ENCODE assay signal across 24 cellular contexts in genomic region chr11:18270102-18270501, GRCh38. TPM values are rescaled to one million over a fixed set of nuclear protein-coding genes. Genes with fewer than 3 reads are reported as not detected.
A peak's percentile ranks its signal among the peaks of the same experiment; 100 is the strongest.
DNase-seq lines count a peak whose midpoint lies in the region; ATAC-seq, FAIRE-seq and TF ChIP-seq lines count a peak whose summit lies in the region.
"Had no signal": no experiment of that assay in that cellular context is flagged by ENCODE, and none has a peak within 500 bp of the region (broad histone marks: within the 10 kb centered on the region; RNA-seq: fewer than 3 reads in every experiment).

No MANE protein-coding gene starts in this region.

- no TSS peak for BruUV-seq in HepG2 (replicated peaks; lab: Mats Ljungman, UMichigan)

- TF ChIP-seq EP300 in HepG2 (IDR thresholded peaks at IDR 0.05; ENCODE audit: low read depth in 2 of 2, low read length in 2 of 2) (no peak), HepG2 (CRISPR knock-in tag; IDR thresholded peaks at IDR 0.05; ENCODE audit: borderline replicate concordance) (no peak)

- H3K27ac Mint-ChIP-seq in HFFc6 = no peak overlapping the region
- H3K27ac Mint-ChIP-seq: activated naive CD8-positive, alpha-beta T cell treated with anti-CD3 and anti-CD28 coated beads for 36 hours; activated T-helper 2 cell treated with anti-CD3 and anti-CD28 coated beads, Interferon-gamma antibody, Interleukin-2, Interleukin-4, amounts not matched to agents 10 μg/mL and 5 μg/mL and 100 μg/mL, durations not matched to agents 14 hours and 24 hours and 36 hours; stimulated activated naive CD8-positive, alpha-beta T cell treated with anti-CD3 and anti-CD28 coated beads, Interleukin-15, Interleukin-2, amounts not matched to agents 100 ng/mL and 50 ng/mL, for 24 hours had no signal

- no peak for TF ChIP-seq POLR2A in HepG2 (IDR thresholded peaks at IDR 0.05; ENCODE audit: insufficient read depth in 1 of 2, low read depth in 2 of 2, low read length in 2 of 2)

- peak; percentile 39; the same call in 2 of the 3 replicates for ATAC-seq in HepG2
- ATAC-seq in HG03196 (IDR thresholded peaks at IDR 0.05; ENCODE audit: unreplicated experiment) = no peak
- ATAC-seq: heart right ventricle had no signal

- no peaks in the 10 kb centered on the region for H4K20me1 ChIP-seq in HepG2 (ENCODE audit: insufficient read depth, low read length)
- H4K20me1 ChIP-seq: BLaER1 treated with 17β-estradiol and CSF1 and Interleukin-3, amounts not matched to agents 10 nM and 100 nM had no signal

- 0 out of 2 replicates have a peak, but pooled peaks cover 4% of the 10 kb centered on the region for H3K4me1 Mint-ChIP-seq in HFFc6 (ENCODE audit: low read depth)
- H3K4me1 Mint-ChIP-seq: activated naive CD8-positive, alpha-beta T cell treated with anti-CD3 and anti-CD28 coated beads for 36 hours had no signal

- intact Hi-C loops in HepG2 (cut with micrococcal nuclease; ENCODE audit: unreplicated experiment) = no loop called here

- in situ Hi-C loops in T47D (cut with HindIII; ENCODE audit: low pct_unique_long_range_greater_than_20kb, low sequenced_read_pairs) = no loop called here
- in situ Hi-C loops in HepG2 (cut with HindIII; ENCODE audit: extremely low pct_ligation_motif_present, low pct_unique_long_range_greater_than_20kb) = no loop called here

- H3K4me2 ChIP-seq in HepG2 (ENCODE audit: low read depth, low read length) = no peak overlapping the region
- H3K4me2 ChIP-seq: BLaER1 treated with 17β-estradiol and CSF1 and Interleukin-3, amounts not matched to agents 10 nM and 100 nM; smooth muscle cell had no signal

- WGBS in HepG2 (ENCODE audit: low lambda C conversion rate) = 41% methylated on average over 3 of the region's 4 CpGs

- POLR2A ChIA-PET in HepG2 (lab: Yijun Ruan, JAX) = no interaction called here

- no peak for DNase-seq in HFFc6
- peak; percentile 13 to 15 for DNase-seq in T47D (ENCODE audit: low read depth in 1 of 2, low spot score in 1 of 2)
- DNase-seq in HepG2 (ENCODE audit: low spot score) = no peak
- DNase-seq in SK-N-DZ (ENCODE audit: low spot score) = no peak
- DNase-seq in NOMO-1 (lab: John Stamatoyannopoulos, UW; ENCODE audit: unreplicated experiment in 2 of 2) = no peak
- DNase-seq: ACHN; activated CD4-positive, alpha-beta T cell treated with anti-CD3 and anti-CD28 coated beads for 4 hours; activated naive CD8-positive, alpha-beta T cell treated with anti-CD3 and anti-CD28 coated beads for 36 hours; Calu3; colonic mucosa; heart right ventricle; NCI-H2107; NCI-H510A; Right ventricle myocardium superior; stimulated activated CD4-positive, alpha-beta T cell treated with anti-CD3 and anti-CD28 coated beads, Interleukin-2, amount 100 ng/mL, for 48 hours; tibial artery had no signal

- H3K4me3 ChIP-seq in HepG2 (replicated peaks in 1 of 3; ENCODE audit: insufficient read depth in 1 of 3, low read depth in 2 of 3, low read length in 3 of 3) = no peak overlapping the region
- H3K4me3 ChIP-seq: BLaER1 treated with 17β-estradiol and CSF1 and Interleukin-3, amounts not matched to agents 10 nM and 100 nM; colonic mucosa; heart right ventricle; lung; smooth muscle cell; tibial artery had no signal

- peak; percentile 36; the same call in 1 of the 2 replicates for TF ChIP-seq RAD21 in HepG2 (CRISPR knock-in tag; IDR thresholded peaks at IDR 0.05)

- no peak overlapping the region for H3K27ac ChIP-seq in HepG2 (ENCODE audit: extremely low read length, insufficient read depth, low read length)
- H3K27ac ChIP-seq: BLaER1 treated with 17β-estradiol and CSF1 and Interleukin-3, amounts not matched to agents 10 nM and 100 nM; colonic mucosa; heart right ventricle; tibial artery had no signal

- H3K36me3 Mint-ChIP-seq in HFFc6 (ENCODE audit: low read depth) = peaks cover 1% of the 10 kb centered on the region

- H3K4me1 ChIP-seq in HepG2 (ENCODE audit: insufficient read depth, low read length) = peaks cover 15% of the 10 kb centered on the region
- H3K4me1 ChIP-seq: colonic mucosa, tibial artery had no signal

- H3K27me3 ChIP-seq in HepG2 (ENCODE audit: control insufficient read depth in 1 of 2, insufficient read depth in 2 of 2, low read length in 2 of 2) = no peaks in the 10 kb centered on the region
- H3K27me3 ChIP-seq: BLaER1 treated with 17β-estradiol and CSF1 and Interleukin-3, amounts not matched to agents 10 nM and 100 nM; colonic mucosa; heart right ventricle; tibial artery had no signal

- CTCF ChIA-PET in HepG2 (lab: Yijun Ruan, JAX; ENCODE audit: low intra/inter-chr PET ratio, low total read pairs) = no interaction called here

- H3K9me3 ChIP-seq in HepG2 (ENCODE audit: low read length) = no peaks in the 10 kb centered on the region
- H3K9me3 ChIP-seq: BLaER1 treated with 17β-estradiol and CSF1 and Interleukin-3, amounts not matched to agents 10 nM and 100 nM; colonic mucosa; heart right ventricle; tibial artery had no signal

- no peaks in the 10 kb centered on the region for H3K79me2 ChIP-seq in HepG2 (ENCODE audit: insufficient read depth, low read length)

- H3K27me3 Mint-ChIP-seq in HFFc6 (ENCODE audit: insufficient read depth) = peaks cover 13% of the 10 kb centered on the region
- H3K27me3 Mint-ChIP-seq: activated naive CD8-positive, alpha-beta T cell treated with anti-CD3 and anti-CD28 coated beads for 36 hours; stimulated activated naive CD8-positive, alpha-beta T cell treated with anti-CD3 and anti-CD28 coated beads, Interleukin-15, Interleukin-2, amounts not matched to agents 100 ng/mL and 50 ng/mL, for 24 hours had no signal

- no peak for FAIRE-seq in HepG2 (lab: Jason Lieb, UNC)
- FAIRE-seq: islet of Langerhans had no signal

- no peaks in the 10 kb centered on the region for H3K36me3 ChIP-seq in HepG2 (replicated peaks in 1 of 2; ENCODE audit: control insufficient read depth in 1 of 2, insufficient read depth in 2 of 2, low read length in 2 of 2)
- H3K36me3 ChIP-seq: colonic mucosa, heart right ventricle had no signal

- H3K4me3 Mint-ChIP-seq in HFFc6 = no peak overlapping the region
- H3K4me3 Mint-ChIP-seq: activated naive CD8-positive, alpha-beta T cell treated with anti-CD3 and anti-CD28 coated beads for 36 hours; stimulated activated naive CD8-positive, alpha-beta T cell treated with anti-CD3 and anti-CD28 coated beads, Interleukin-15, Interleukin-2, amounts not matched to agents 100 ng/mL and 50 ng/mL, for 24 hours had no signal

- H3K9ac ChIP-seq in HepG2 (ENCODE audit: insufficient read depth, low read depth, low read length) = no peak overlapping the region
- H3K9ac ChIP-seq: BLaER1 treated with 17β-estradiol and CSF1 and Interleukin-3, amounts not matched to agents 10 nM and 100 nM had no signal

- H2AFZ ChIP-seq in HepG2 (ENCODE audit: low read length) = no peak overlapping the region

- H3K9me3 Mint-ChIP-seq in HFFc6 = peaks cover 1% of the 10 kb centered on the region; the same call in 1 of the 2 replicates
- H3K9me3 Mint-ChIP-seq: activated naive CD8-positive, alpha-beta T cell treated with anti-CD3 and anti-CD28 coated beads for 36 hours; activated T-helper 2 cell treated with anti-CD3 and anti-CD28 coated beads, Interferon-gamma antibody, Interleukin-2, Interleukin-4, amounts not matched to agents 10 μg/mL and 5 μg/mL and 100 μg/mL, durations not matched to agents 14 hours and 24 hours and 36 hours; stimulated activated naive CD8-positive, alpha-beta T cell treated with anti-CD3 and anti-CD28 coated beads, Interleukin-15, Interleukin-2, amounts not matched to agents 100 ng/mL and 50 ng/mL, for 24 hours had no signal

- TF ChIP-seq CTCF in HFFc6 (IDR thresholded peaks at IDR 0.05) (peak; percentile 30; the same call in 1 of the 2 replicates), HepG2 (CRISPR knock-in tag; IDR thresholded peaks at IDR 0.05) (peak; percentile 32)

RNA-seq across cellular contexts. Expression of gene SAA1, which starts 4.0 kb away (rescaled TPM):
- under 1 TPM in 2 of 6 experiments, not detected in 4; 0.50 to 0.55 TPM for total RNA-seq in HFFc6 (2021; fragmentation: NEBNext Ultra II Directional; extraction: Animal tissue kit (Norgen Biotek cat#: 25700))
- total RNA-seq in HepG2 (2016; rRNA removed; fragmentation: Illumina TruSeq; extraction: Trizol) = not detected in 2 replicates
- not detected in 2 replicates for total RNA-seq in HepG2 (2016; cell fraction: cytosol; rRNA removed; fragmentation: Illumina TruSeq; extraction: Trizol; ENCODE audit: low read depth)
- total RNA-seq in HepG2 (2016; cell fraction: insoluble cytoplasmic fraction; rRNA removed; fragmentation: Illumina TruSeq; extraction: Trizol) = not detected in 2 replicates
- not detected in 2 replicates for total RNA-seq in HepG2 (2016; cell fraction: membrane; rRNA removed; fragmentation: Illumina TruSeq; extraction: Trizol)
- total RNA-seq in HepG2 (2016; cell fraction: nucleus; rRNA removed; fragmentation: Illumina TruSeq; extraction: Trizol) = not detected in 2 replicates
- polyA plus RNA-seq in HepG2 (2011; rRNA removed) = not detected in 2 replicates
- not detected in 2 replicates for polyA plus RNA-seq in HepG2 (2011; cell fraction: cytosol; rRNA removed)
- not detected in 2 replicates for polyA plus RNA-seq in HepG2 (2011; cell fraction: nucleus; rRNA removed)
- polyA plus RNA-seq in HepG2 (2012) = not detected in 2 replicates
- polyA plus RNA-seq in HepG2 (2016; cell fraction: cytosol; fragmentation: Illumina TruSeq; extraction: Trizol; ENCODE audit: low read depth) = not detected in 2 replicates
- not detected in 2 replicates for polyA plus RNA-seq in HepG2 (2016; cell fraction: insoluble cytoplasmic fraction; fragmentation: Illumina TruSeq; extraction: Trizol; ENCODE audit: low read depth)
- not detected in 2 replicates for polyA plus RNA-seq in HepG2 (2016; cell fraction: membrane; fragmentation: Illumina TruSeq; extraction: Trizol; ENCODE audit: low read depth)
- not detected in 2 replicates for polyA plus RNA-seq in HepG2 (2016; cell fraction: nucleus; fragmentation: Illumina TruSeq; extraction: Trizol; ENCODE audit: insufficient read depth, low read depth)
- polyA minus RNA-seq in HepG2 (2011; rRNA and poly(A)+ RNA removed; ENCODE audit: low replicate concordance) = not detected in 2 replicates
- polyA minus RNA-seq in HepG2 (2011; cell fraction: cytosol; rRNA and poly(A)+ RNA removed) = not detected in 2 replicates
- not detected in 2 replicates for polyA minus RNA-seq in HepG2 (2011; cell fraction: nucleus; rRNA and poly(A)+ RNA removed)
- polyA plus RNA-seq in SK-N-DZ (2014; cell fraction: cytosol; rRNA removed) = not detected in 2 replicates
- not detected in 2 replicates for polyA plus RNA-seq in SK-N-DZ (2014; cell fraction: nucleus; rRNA removed)
- total RNA-seq: activated naive CD8-positive, alpha-beta T cell treated with anti-CD3 and anti-CD28 coated beads for 36 hours; activated T-helper 2 cell treated with anti-CD3 and anti-CD28 coated beads, Interferon-gamma antibody, Interleukin-2, Interleukin-4, amounts not matched to agents 10 μg/mL and 5 μg/mL and 100 μg/mL, durations not matched to agents 14 hours and 24 hours and 36 hours; smooth muscle cell had no signal

RNA-seq across cellular contexts. Expression of gene SAA2, which starts 21.6 kb away (rescaled TPM):
- total RNA-seq in HFFc6 (2021; fragmentation: NEBNext Ultra II Directional; extraction: Animal tissue kit (Norgen Biotek cat#: 25700)) = not detected
- total RNA-seq in HepG2 (2016; rRNA removed; fragmentation: Illumina TruSeq; extraction: Trizol) = 0.27 TPM in 1 of 2 replicates, not detected in the other
- total RNA-seq in HepG2 (2016; cell fraction: cytosol; rRNA removed; fragmentation: Illumina TruSeq; extraction: Trizol; ENCODE audit: low read depth) = not detected in 2 replicates
- total RNA-seq in HepG2 (2016; cell fraction: insoluble cytoplasmic fraction; rRNA removed; fragmentation: Illumina TruSeq; extraction: Trizol) = 0.17 TPM in 1 of 2 replicates, not detected in the other
- not detected in 2 replicates for total RNA-seq in HepG2 (2016; cell fraction: membrane; rRNA removed; fragmentation: Illumina TruSeq; extraction: Trizol)
- total RNA-seq in HepG2 (2016; cell fraction: nucleus; rRNA removed; fragmentation: Illumina TruSeq; extraction: Trizol) = not detected in 2 replicates
- 0.12 TPM in 1 of 2 replicates, not detected in the other for polyA plus RNA-seq in HepG2 (2011; rRNA removed)
- polyA plus RNA-seq in HepG2 (2011; cell fraction: cytosol; rRNA removed) = 0.19 TPM in 1 of 2 replicates, not detected in the other
- polyA plus RNA-seq in HepG2 (2011; cell fraction: nucleus; rRNA removed) = 0.14 TPM in 1 of 2 replicates, not detected in the other
- not detected in 2 replicates for polyA plus RNA-seq in HepG2 (2012)
- not detected in 2 replicates for polyA plus RNA-seq in HepG2 (2016; cell fraction: cytosol; fragmentation: Illumina TruSeq; extraction: Trizol; ENCODE audit: low read depth)
- polyA plus RNA-seq in HepG2 (2016; cell fraction: insoluble cytoplasmic fraction; fragmentation: Illumina TruSeq; extraction: Trizol; ENCODE audit: low read depth) = not detected in 2 replicates
- not detected in 2 replicates for polyA plus RNA-seq in HepG2 (2016; cell fraction: membrane; fragmentation: Illumina TruSeq; extraction: Trizol; ENCODE audit: low read depth)
- polyA plus RNA-seq in HepG2 (2016; cell fraction: nucleus; fragmentation: Illumina TruSeq; extraction: Trizol; ENCODE audit: insufficient read depth, low read depth) = not detected in 2 replicates
- not detected in 2 replicates for polyA minus RNA-seq in HepG2 (2011; rRNA and poly(A)+ RNA removed; ENCODE audit: low replicate concordance)
- not detected in 2 replicates for polyA minus RNA-seq in HepG2 (2011; cell fraction: cytosol; rRNA and poly(A)+ RNA removed)
- 0.50 TPM in 1 of 2 replicates, not detected in the other for polyA minus RNA-seq in HepG2 (2011; cell fraction: nucleus; rRNA and poly(A)+ RNA removed)
- not detected in 2 replicates for polyA plus RNA-seq in SK-N-DZ (2014; cell fraction: cytosol; rRNA removed)
- not detected in 2 replicates for polyA plus RNA-seq in SK-N-DZ (2014; cell fraction: nucleus; rRNA removed)
- total RNA-seq: activated naive CD8-positive, alpha-beta T cell treated with anti-CD3 and anti-CD28 coated beads for 36 hours; activated T-helper 2 cell treated with anti-CD3 and anti-CD28 coated beads, Interferon-gamma antibody, Interleukin-2, Interleukin-4, amounts not matched to agents 10 μg/mL and 5 μg/mL and 100 μg/mL, durations not matched to agents 14 hours and 24 hours and 36 hours; smooth muscle cell had no signal
- polyA plus RNA-seq: smooth muscle cell had no signal

RNA-seq across cellular contexts. Expression of gene SAA4, which starts 33.5 kb away (rescaled TPM):
- not detected for total RNA-seq in HFFc6 (2021; fragmentation: NEBNext Ultra II Directional; extraction: Animal tissue kit (Norgen Biotek cat#: 25700))
- 147 and 253 TPM in 2 replicates for total RNA-seq in HepG2 (2016; rRNA removed; fragmentation: Illumina TruSeq; extraction: Trizol)
- 90.0 and 107 TPM in 2 replicates for total RNA-seq in HepG2 (2016; cell fraction: cytosol; rRNA removed; fragmentation: Illumina TruSeq; extraction: Trizol; ENCODE audit: low read depth)
- total RNA-seq in HepG2 (2016; cell fraction: insoluble cytoplasmic fraction; rRNA removed; fragmentation: Illumina TruSeq; extraction: Trizol) = 157 and 250 TPM in 2 replicates
- 62.1 and 69.9 TPM in 2 replicates for total RNA-seq in HepG2 (2016; cell fraction: membrane; rRNA removed; fragmentation: Illumina TruSeq; extraction: Trizol)
- 167 and 186 TPM in 2 replicates for total RNA-seq in HepG2 (2016; cell fraction: nucleus; rRNA removed; fragmentation: Illumina TruSeq; extraction: Trizol)
- polyA plus RNA-seq in HepG2 (2011; rRNA removed) = 53.4 and 94.1 TPM in 2 replicates
- polyA plus RNA-seq in HepG2 (2011; cell fraction: cytosol; rRNA removed) = 41.7 and 98.6 TPM in 2 replicates
- 8.8 and 21.7 TPM in 2 replicates for polyA plus RNA-seq in HepG2 (2011; cell fraction: nucleus; rRNA removed)
- polyA plus RNA-seq in HepG2 (2012) = 41.7 and 58.1 TPM in 2 replicates
- polyA plus RNA-seq in HepG2 (2016; cell fraction: cytosol; fragmentation: Illumina TruSeq; extraction: Trizol; ENCODE audit: low read depth) = 82.2 and 104 TPM in 2 replicates
- polyA plus RNA-seq in HepG2 (2016; cell fraction: insoluble cytoplasmic fraction; fragmentation: Illumina TruSeq; extraction: Trizol; ENCODE audit: low read depth) = 137 and 146 TPM in 2 replicates
- 47.4 and 60.5 TPM in 2 replicates for polyA plus RNA-seq in HepG2 (2016; cell fraction: membrane; fragmentation: Illumina TruSeq; extraction: Trizol; ENCODE audit: low read depth)
- polyA plus RNA-seq in HepG2 (2016; cell fraction: nucleus; fragmentation: Illumina TruSeq; extraction: Trizol; ENCODE audit: insufficient read depth, low read depth) = 257 and 294 TPM in 2 replicates
- polyA minus RNA-seq in HepG2 (2011; rRNA and poly(A)+ RNA removed; ENCODE audit: low replicate concordance) = 6.0 TPM in 1 of 2 replicates, not detected in the other
- 5.3 and 14.1 TPM in 2 replicates for polyA minus RNA-seq in HepG2 (2011; cell fraction: cytosol; rRNA and poly(A)+ RNA removed)
- polyA minus RNA-seq in HepG2 (2011; cell fraction: nucleus; rRNA and poly(A)+ RNA removed) = 6.8 and 11.6 TPM in 2 replicates
- not detected in 2 replicates for polyA plus RNA-seq in SK-N-DZ (2014; cell fraction: cytosol; rRNA removed)
- polyA plus RNA-seq in SK-N-DZ (2014; cell fraction: nucleus; rRNA removed) = not detected in 2 replicates
- total RNA-seq: activated naive CD8-positive, alpha-beta T cell treated with anti-CD3 and anti-CD28 coated beads for 36 hours; activated T-helper 2 cell treated with anti-CD3 and anti-CD28 coated beads, Interferon-gamma antibody, Interleukin-2, Interleukin-4, amounts not matched to agents 10 μg/mL and 5 μg/mL and 100 μg/mL, durations not matched to agents 14 hours and 24 hours and 36 hours; Daoy; heart right ventricle; Right ventricle myocardium superior; smooth muscle cell had no signal
- polyA plus RNA-seq: heart right ventricle, smooth muscle cell had no signal

RNA-seq across cellular contexts. Expression of gene HPS5, which starts 51.8 kb away (rescaled TPM):
- total RNA-seq in HFFc6 (2021; fragmentation: NEBNext Ultra II Directional; extraction: Animal tissue kit (Norgen Biotek cat#: 25700)) = 10 to 100 TPM; 31.4 to 41.5 (median 34.4) TPM
- total RNA-seq in HepG2 (2016; rRNA removed; fragmentation: Illumina TruSeq; extraction: Trizol) = 25.5 and 31.8 TPM in 2 replicates
- 47.8 and 51.9 TPM in 2 replicates for total RNA-seq in HepG2 (2016; cell fraction: cytosol; rRNA removed; fragmentation: Illumina TruSeq; extraction: Trizol; ENCODE audit: low read depth)
- total RNA-seq in HepG2 (2016; cell fraction: insoluble cytoplasmic fraction; rRNA removed; fragmentation: Illumina TruSeq; extraction: Trizol) = 26.3 and 30.4 TPM in 2 replicates
- total RNA-seq in HepG2 (2016; cell fraction: membrane; rRNA removed; fragmentation: Illumina TruSeq; extraction: Trizol) = 17.3 and 17.7 TPM in 2 replicates
- total RNA-seq in HepG2 (2016; cell fraction: nucleus; rRNA removed; fragmentation: Illumina TruSeq; extraction: Trizol) = 22.2 and 26.2 TPM in 2 replicates
- 5.4 and 6.6 TPM in 2 replicates for polyA plus RNA-seq in HepG2 (2011; rRNA removed)
- 3.2 and 5.1 TPM in 2 replicates for polyA plus RNA-seq in HepG2 (2011; cell fraction: cytosol; rRNA removed)
- polyA plus RNA-seq in HepG2 (2011; cell fraction: nucleus; rRNA removed) = 3.4 and 5.9 TPM in 2 replicates
- 7.5 and 8.1 TPM in 2 replicates for polyA plus RNA-seq in HepG2 (2012)
- polyA plus RNA-seq in HepG2 (2016; cell fraction: cytosol; fragmentation: Illumina TruSeq; extraction: Trizol; ENCODE audit: low read depth) = 0.69 and 1.3 TPM in 2 replicates
- 15.8 and 18.0 TPM in 2 replicates for polyA plus RNA-seq in HepG2 (2016; cell fraction: insoluble cytoplasmic fraction; fragmentation: Illumina TruSeq; extraction: Trizol; ENCODE audit: low read depth)
- polyA plus RNA-seq in HepG2 (2016; cell fraction: membrane; fragmentation: Illumina TruSeq; extraction: Trizol; ENCODE audit: low read depth) = 2.1 and 2.4 TPM in 2 replicates
- polyA plus RNA-seq in HepG2 (2016; cell fraction: nucleus; fragmentation: Illumina TruSeq; extraction: Trizol; ENCODE audit: insufficient read depth, low read depth) = 19.1 and 25.2 TPM in 2 replicates
- 11.2 and 33.6 TPM in 2 replicates for polyA minus RNA-seq in HepG2 (2011; rRNA and poly(A)+ RNA removed; ENCODE audit: low replicate concordance)
- polyA minus RNA-seq in HepG2 (2011; cell fraction: cytosol; rRNA and poly(A)+ RNA removed) = 7.5 and 7.9 TPM in 2 replicates
- polyA minus RNA-seq in HepG2 (2011; cell fraction: nucleus; rRNA and poly(A)+ RNA removed) = 18.0 and 23.0 TPM in 2 replicates
- polyA plus RNA-seq in SK-N-DZ (2014; cell fraction: cytosol; rRNA removed) = 23.0 and 24.0 TPM in 2 replicates
- polyA plus RNA-seq in SK-N-DZ (2014; cell fraction: nucleus; rRNA removed) = 19.7 and 72.2 TPM in 2 replicates

RNA-seq across cellular contexts. Expression of gene GTF2H1, which starts 52.3 kb away (rescaled TPM):
- total RNA-seq in HFFc6 (2021; fragmentation: NEBNext Ultra II Directional; extraction: Animal tissue kit (Norgen Biotek cat#: 25700)) = 10 to 100 TPM; 45.3 to 58.1 (median 52.7) TPM
- 51.4 and 70.0 TPM in 2 replicates for total RNA-seq in HepG2 (2016; rRNA removed; fragmentation: Illumina TruSeq; extraction: Trizol)
- total RNA-seq in HepG2 (2016; cell fraction: cytosol; rRNA removed; fragmentation: Illumina TruSeq; extraction: Trizol; ENCODE audit: low read depth) = 24.3 and 28.5 TPM in 2 replicates
- 53.4 and 70.2 TPM in 2 replicates for total RNA-seq in HepG2 (2016; cell fraction: insoluble cytoplasmic fraction; rRNA removed; fragmentation: Illumina TruSeq; extraction: Trizol)
- 63.4 and 70.5 TPM in 2 replicates for total RNA-seq in HepG2 (2016; cell fraction: membrane; rRNA removed; fragmentation: Illumina TruSeq; extraction: Trizol)
- total RNA-seq in HepG2 (2016; cell fraction: nucleus; rRNA removed; fragmentation: Illumina TruSeq; extraction: Trizol) = 52.8 and 54.3 TPM in 2 replicates
- polyA plus RNA-seq in HepG2 (2011; rRNA removed) = 15.2 and 15.7 TPM in 2 replicates
- polyA plus RNA-seq in HepG2 (2011; cell fraction: cytosol; rRNA removed) = 10.9 and 14.0 TPM in 2 replicates
- 20.3 and 21.9 TPM in 2 replicates for polyA plus RNA-seq in HepG2 (2011; cell fraction: nucleus; rRNA removed)
- polyA plus RNA-seq in HepG2 (2012) = 19.7 and 20.8 TPM in 2 replicates
- 22.7 and 27.3 TPM in 2 replicates for polyA plus RNA-seq in HepG2 (2016; cell fraction: cytosol; fragmentation: Illumina TruSeq; extraction: Trizol; ENCODE audit: low read depth)
- 54.8 and 62.0 TPM in 2 replicates for polyA plus RNA-seq in HepG2 (2016; cell fraction: insoluble cytoplasmic fraction; fragmentation: Illumina TruSeq; extraction: Trizol; ENCODE audit: low read depth)
- polyA plus RNA-seq in HepG2 (2016; cell fraction: membrane; fragmentation: Illumina TruSeq; extraction: Trizol; ENCODE audit: low read depth) = 46.8 and 48.1 TPM in 2 replicates
- 55.9 and 61.0 TPM in 2 replicates for polyA plus RNA-seq in HepG2 (2016; cell fraction: nucleus; fragmentation: Illumina TruSeq; extraction: Trizol; ENCODE audit: insufficient read depth, low read depth)
- polyA minus RNA-seq in HepG2 (2011; rRNA and poly(A)+ RNA removed; ENCODE audit: low replicate concordance) = 23.7 and 34.5 TPM in 2 replicates
- polyA minus RNA-seq in HepG2 (2011; cell fraction: cytosol; rRNA and poly(A)+ RNA removed) = 13.5 and 14.6 TPM in 2 replicates
- polyA minus RNA-seq in HepG2 (2011; cell fraction: nucleus; rRNA and poly(A)+ RNA removed) = 60.9 and 80.8 TPM in 2 replicates
- 41.6 and 51.7 TPM in 2 replicates for polyA plus RNA-seq in SK-N-DZ (2014; cell fraction: cytosol; rRNA removed)
- 48.6 and 69.7 TPM in 2 replicates for polyA plus RNA-seq in SK-N-DZ (2014; cell fraction: nucleus; rRNA removed)

Comparison
In these comparisons a context has a peak if more than half of its experiments do, and no peak if none do; other contexts are left out.
1. DNase-seq: peak in T47D (2 of 2); none in HFFc6 (single experiment), HepG2 (single experiment), SK-N-DZ (single experiment) and NOMO-1 (0 of 2).
2. RNA of gene SAA4, which starts 33.5 kb away (total RNA-seq): 62.1 to 253 TPM in HepG2; not detected in HFFc6; every median in the first group is over 10 times any median in the second.